Comparison of ENCODE assay signal across 9 cellular contexts in the genomic region with DNA sequence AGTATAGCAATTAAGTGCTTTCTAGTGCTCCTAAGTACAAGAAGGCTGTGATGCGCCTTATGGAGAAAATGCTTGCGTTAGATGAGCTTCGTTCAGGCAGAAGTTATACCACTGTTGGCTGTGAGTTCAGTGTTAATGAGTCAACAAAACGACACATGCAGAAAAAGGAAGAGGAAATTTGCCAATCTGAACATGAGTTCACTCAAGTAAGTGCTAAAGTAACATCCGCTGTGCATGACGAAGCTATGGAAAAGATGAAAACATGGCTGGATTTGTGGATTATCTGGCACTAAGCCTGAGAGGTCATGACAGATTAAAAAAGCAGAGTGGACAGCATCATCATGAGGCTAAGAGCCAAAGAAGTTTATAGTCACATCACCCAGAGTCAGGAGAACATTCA. TPM values are rescaled to one million over a fixed set of nuclear protein-coding genes. Genes with fewer than 3 reads are reported as not detected.
DNase-seq lines count a peak whose midpoint lies in the region; ATAC-seq and TF ChIP-seq lines count a peak whose summit lies in the region.
"Had no signal": no experiment of that assay in that cellular context is flagged by ENCODE, and none has a peak within 500 bp of the region (broad histone marks: within the 10 kb centered on the region; RNA-seq: fewer than 3 reads in every experiment).

No MANE protein-coding gene starts in this region.

- peaks cover 58 to 59% of the 10 kb centered on the region in 2 donors for H3K4me1 ChIP-seq in naive thymus-derived CD4-positive, alpha-beta T cell (ENCODE audit: control insufficient read depth in 2 of 2, insufficient read depth in 2 of 2, low read length in 2 of 2)
- H3K4me1 ChIP-seq in BE2C, result no peaks in the 10 kb centered on the region

- intact Hi-C loops in naive thymus-derived CD4-positive, alpha-beta T cell (cut with micrococcal nuclease), result no loop called here

- ATAC-seq in naive thymus-derived CD4-positive, alpha-beta T cell, result peak; percentile 38
- ATAC-seq: stimulated activated naive CD8-positive, alpha-beta T cell treated with anti-CD3 and anti-CD28 coated beads, Interleukin-15, Interleukin-2, amounts not matched to agents 100 U/mL and 50 U/mL, for 24 hours had no signal

- no peaks in the 10 kb centered on the region for H3K9me3 ChIP-seq in naive thymus-derived CD4-positive, alpha-beta T cell (ENCODE audit: control insufficient read depth in 2 of 3, low read length in 3 of 3)
- no peaks in the 10 kb centered on the region for H3K9me3 ChIP-seq in BE2C

- peak overlapping the region; percentile 1 to 90 (median 52) for H3K27ac Mint-ChIP-seq in naive thymus-derived CD4-positive, alpha-beta T cell
- no peak overlapping the region for H3K27ac Mint-ChIP-seq in nephron progenitor cell

- H3K27me3 ChIP-seq in naive thymus-derived CD4-positive, alpha-beta T cell (ENCODE audit: control insufficient read depth in 2 of 2, insufficient read depth in 2 of 2, low read length in 2 of 2), result no peaks in the 10 kb centered on the region
- H3K27me3 ChIP-seq in BE2C, result no peaks in the 10 kb centered on the region

- CTCF ChIA-PET in naive thymus-derived CD4-positive, alpha-beta T cell (lab: Charles Lee), result interaction anchor here (0.6 to 1.4 kb wide), 3 partner anchors 19 to 60 kb away, joined by 4 to 9 read pairs (median 4); no protein-coding TSS in a partner anchor

- H3K4me3 ChIP-seq in naive thymus-derived CD4-positive, alpha-beta T cell (ENCODE audit: low read length), result no peak overlapping the region
- H3K4me3 ChIP-seq in BE2C (ENCODE audit: low read depth, low read length), result no peak overlapping the region

- H3K4me1 Mint-ChIP-seq in naive thymus-derived CD4-positive, alpha-beta T cell, result peaks cover 65 to 98% (median 82%) of the 10 kb centered on the region in 7 donors
- peaks cover 24% of the 10 kb centered on the region for H3K4me1 Mint-ChIP-seq in nephron progenitor cell

- peak overlapping the region in 1 of 10 donors; percentile 55 for H3K4me3 Mint-ChIP-seq in naive thymus-derived CD4-positive, alpha-beta T cell
- H3K4me3 Mint-ChIP-seq in nephron progenitor cell, result no peak overlapping the region

- no peaks in the 10 kb centered on the region for H3K27me3 Mint-ChIP-seq in naive thymus-derived CD4-positive, alpha-beta T cell
- H3K27me3 Mint-ChIP-seq in nephron progenitor cell (ENCODE audit: low read depth, poor library complexity), result peaks cover 10% of the 10 kb centered on the region

- no peak overlapping the region for H3K27ac ChIP-seq in naive thymus-derived CD4-positive, alpha-beta T cell (ENCODE audit: low read depth, low read length)

- DNase-seq in Ammon's horn (ENCODE audit: low spot score) (peak; percentile 70), NCI-H1694 (lab: John Stamatoyannopoulos, UW) (peak; percentile 40), dermis microvascular lymphatic vessel endothelial cell (ENCODE audit: low read depth in 2 of 2) (peak; percentile 98 to 100), hepatic stellate cell (ENCODE audit: low spot score) (no peak), SW480 (ENCODE audit: low spot score) (no peak), nephron progenitor cell (no peak), BE2C (no peak)
- no peak for DNase-seq in naive thymus-derived CD4-positive, alpha-beta T cell
- DNase-seq: stimulated activated naive CD8-positive, alpha-beta T cell treated with anti-CD3 and anti-CD28 coated beads, Interleukin-15, Interleukin-2, amounts not matched to agents 100 U/mL and 50 U/mL, for 24 hours had no signal

- POLR2A ChIA-PET in naive thymus-derived CD4-positive, alpha-beta T cell (lab: Charles Lee), result interaction anchor here (0.6 to 1.4 kb wide), 5 partner anchors 9 to 30 kb away, joined by 3 to 7 read pairs (median 4); no protein-coding TSS in a partner anchor

- peaks cover 10 to 48% (median 40%) of the 10 kb centered on the region in 5 donors for H3K36me3 Mint-ChIP-seq in naive thymus-derived CD4-positive, alpha-beta T cell
- H3K36me3 Mint-ChIP-seq in nephron progenitor cell (ENCODE audit: low read depth), result peaks cover 9% of the 10 kb centered on the region

- peaks cover 0 to 5% (median 0%) of the 10 kb centered on the region in 11 donors for H3K9me3 Mint-ChIP-seq in naive thymus-derived CD4-positive, alpha-beta T cell
- H3K9me3 Mint-ChIP-seq in nephron progenitor cell, result no peaks in the 10 kb centered on the region

- no peak for TF ChIP-seq CTCF in nephron progenitor cell (IDR thresholded peaks at IDR 0.05)
- no peak for TF ChIP-seq CTCF in BE2C (IDR thresholded peaks at IDR 0.05; ENCODE audit: low read depth, low read length)

- H3K36me3 ChIP-seq in naive thymus-derived CD4-positive, alpha-beta T cell (ENCODE audit: control insufficient read depth in 2 of 3, insufficient read depth in 3 of 3, low read length in 3 of 3), result no peaks in the 10 kb centered on the region
- no peaks in the 10 kb centered on the region for H3K36me3 ChIP-seq in BE2C

RNA-seq across cellular contexts. Expression of a gene that starts 36.9 kb away (rescaled TPM):
- 53.1 and 56.3 TPM in 2 replicates for total RNA-seq in dermis microvascular lymphatic vessel endothelial cell
- total RNA-seq in naive thymus-derived CD4-positive, alpha-beta T cell, result 10 to 100 TPM; 18.5 to 64.7 (median 39.5) TPM
- polyA plus RNA-seq in naive thymus-derived CD4-positive, alpha-beta T cell, result 10 to 100 TPM; 38.2 to 49.6 TPM
- polyA plus RNA-seq in BE2C (2012; ENCODE audit: insufficient read depth, insufficient read length, low read depth), result 7.5 TPM

Comparison
In these comparisons a context has a peak if more than half of its experiments do, and no peak if none do; other contexts are left out.
1. DNase-seq: peak in Ammon's horn (single experiment), NCI-H1694 (single experiment) and dermis microvascular lymphatic vessel endothelial cell (2 of 2); none in naive thymus-derived CD4-positive, alpha-beta T cell (0 of 9), hepatic stellate cell (single experiment), SW480 (single experiment), nephron progenitor cell (single experiment) and BE2C (single experiment).